ENCODE assay signal across 33 cellular contexts in the genomic region with DNA sequence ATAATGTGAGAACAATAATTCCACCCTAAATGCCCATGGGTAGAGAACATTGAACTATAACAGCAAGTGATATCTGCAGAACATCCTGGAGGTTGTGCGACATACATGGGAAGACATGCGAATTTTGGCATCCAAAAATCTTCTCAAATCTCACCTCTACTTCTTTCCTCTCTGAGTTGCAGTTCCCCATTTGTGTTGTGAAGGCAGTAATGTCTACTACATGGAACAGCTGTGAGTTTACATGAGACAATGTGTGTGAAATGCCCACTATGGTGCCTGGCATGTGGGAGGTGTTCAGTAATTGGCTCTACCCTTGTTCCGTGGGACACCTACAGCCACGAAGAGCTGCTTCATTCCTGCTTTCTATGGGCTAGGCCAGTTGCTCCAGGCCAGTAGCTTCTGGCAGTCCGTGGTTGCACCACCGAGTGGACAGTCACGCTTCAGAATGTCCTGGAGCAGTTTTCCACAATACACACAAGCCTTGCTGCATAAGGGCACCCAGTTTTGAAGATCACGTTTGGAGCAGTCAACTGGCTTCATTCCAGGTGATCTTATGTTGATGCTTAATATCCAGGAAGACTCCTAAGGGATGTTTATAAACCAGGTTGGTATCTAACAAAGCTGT.
"Had no signal": no experiment of that assay in that cellular context is flagged by ENCODE, and none has a peak within 500 bp of the region (broad histone marks: within the 10 kb centered on the region; RNA-seq: fewer than 3 reads in every experiment).

No MANE protein-coding gene starts in this region.

- H3K36me3 ChIP-seq: brain microvascular endothelial cell, cardiac muscle cell, Peyer's patch, SJSA1, WERI-Rb-1 had no signal

- H3K27me3 ChIP-seq: brain microvascular endothelial cell, cardiac muscle cell, Peyer's patch, SJSA1 had no signal

- DNase-seq: activated CD4-positive, alpha-beta memory T cell treated with anti-CD3 and anti-CD28 coated beads, Interleukin-2, amount 10 ng/mL, durations not matched to agents 7 days and 5 days; activated CD4-positive, alpha-beta T cell treated with anti-CD3 and anti-CD28 coated beads for 1 hour; activated CD4-positive, alpha-beta T cell treated with anti-CD3 and anti-CD28 coated beads for 48 hours; activated CD4-positive, CD25-positive, alpha-beta regulatory T cell; activated CD8-positive, alpha-beta memory T cell treated with anti-CD3 and anti-CD28 coated beads for 24 hours; activated CD8-positive, alpha-beta memory T cell treated with anti-CD3 and anti-CD28 coated beads, Interleukin-2, amount 10 ng/mL, durations not matched to agents 7 days and 5 days; activated CD8-positive, alpha-beta memory T cell treated with anti-CD3 and anti-CD28 coated beads, Interleukin-2, amount 50 U/mL, for 48 hours; activated effector memory CD4-positive, alpha-beta T cell treated with Interleukin-2 at 50 U/mL for 16 hours; activated naive CD4-positive, alpha-beta T cell treated with anti-CD3 and anti-CD28 coated beads, Interleukin-2, amount 10 ng/mL, durations not matched to agents 7 days and 5 days; activated naive CD8-positive, alpha-beta T cell treated with anti-CD3 and anti-CD28 coated beads, Interleukin-2, amount 50 U/mL, for 24 hours; activated T-cell treated with anti-CD3 and anti-CD28 coated beads, Interleukin-2, amount 50 U/mL, for 48 hours; anterior cingulate cortex; brain microvascular endothelial cell; Kasumi-1; KG1; NCI-H1092; NCI-H1436 treated with DMSO at 0.1 percent for 48 hours; NCI-H1694 treated with DMSO at 0.1 percent for 48 hours; NCI-H2029; NCI-H345; NCI-H524 treated with DMSO at 0.1 percent for 48 hours; PC-3; Peyer's patch; RPMI8226; SHP77 treated with DMSO at 0.1 percent for 48 hours; SK-N-SH; T-helper 17 cell; T-helper 9 cell had no signal

- H3K27me3 Mint-ChIP-seq: activated CD4-positive, alpha-beta memory T cell treated with anti-CD3 and anti-CD28 coated beads, Interleukin-2, amount 10 ng/mL, durations not matched to agents 7 days and 5 days; activated CD8-positive, alpha-beta memory T cell treated with anti-CD3 and anti-CD28 coated beads, Interleukin-2, amount 10 ng/mL, durations not matched to agents 7 days and 5 days; activated naive CD4-positive, alpha-beta T cell treated with anti-CD3 and anti-CD28 coated beads, Interleukin-2, amount 10 ng/mL, durations not matched to agents 7 days and 5 days; activated naive CD8-positive, alpha-beta T cell; activated naive CD8-positive, alpha-beta T cell treated with anti-CD3 and anti-CD28 coated beads, Interleukin-2, amount 50 U/mL, for 24 hours; central memory CD8-positive, alpha-beta T cell; T-helper 17 cell had no signal

- H3K4me1 ChIP-seq: Peyer's patch, SJSA1 had no signal

- ATAC-seq: activated CD8-positive, alpha-beta memory T cell treated with anti-CD3 and anti-CD28 coated beads, Interleukin-2, amount 10 ng/mL, durations not matched to agents 7 days and 5 days; activated naive CD8-positive, alpha-beta T cell treated with anti-CD3 and anti-CD28 coated beads, Interleukin-2, amount 50 U/mL, for 24 hours; PC-3; T-helper 17 cell had no signal

- H3K27ac ChIP-seq: brain microvascular endothelial cell, cardiac muscle cell, Peyer's patch, SJSA1, WERI-Rb-1 had no signal

- H3K4me3 Mint-ChIP-seq: activated CD4-positive, alpha-beta memory T cell treated with anti-CD3 and anti-CD28 coated beads, Interleukin-2, amount 10 ng/mL, durations not matched to agents 7 days and 5 days; activated CD8-positive, alpha-beta memory T cell treated with anti-CD3 and anti-CD28 coated beads, Interleukin-2, amount 10 ng/mL, durations not matched to agents 7 days and 5 days; activated naive CD4-positive, alpha-beta T cell treated with anti-CD3 and anti-CD28 coated beads, Interleukin-2, amount 10 ng/mL, durations not matched to agents 7 days and 5 days; activated naive CD8-positive, alpha-beta T cell; activated naive CD8-positive, alpha-beta T cell treated with anti-CD3 and anti-CD28 coated beads, Interleukin-2, amount 50 U/mL, for 24 hours; central memory CD8-positive, alpha-beta T cell; T-helper 17 cell had no signal

- H3K9me3 Mint-ChIP-seq: activated naive CD4-positive, alpha-beta T cell treated with anti-CD3 and anti-CD28 coated beads, Interleukin-2, amount 10 ng/mL, durations not matched to agents 7 days and 5 days; activated naive CD8-positive, alpha-beta T cell treated with anti-CD3 and anti-CD28 coated beads, Interleukin-2, amount 50 U/mL, for 24 hours had no signal

- H3K9me3 ChIP-seq: Peyer's patch, SJSA1, SK-N-SH had no signal

- H3K27ac Mint-ChIP-seq: activated CD4-positive, alpha-beta memory T cell treated with anti-CD3 and anti-CD28 coated beads, Interleukin-2, amount 10 ng/mL, durations not matched to agents 7 days and 5 days; activated CD8-positive, alpha-beta memory T cell treated with anti-CD3 and anti-CD28 coated beads, Interleukin-2, amount 10 ng/mL, durations not matched to agents 7 days and 5 days; activated naive CD4-positive, alpha-beta T cell treated with anti-CD3 and anti-CD28 coated beads, Interleukin-2, amount 10 ng/mL, durations not matched to agents 7 days and 5 days; activated naive CD8-positive, alpha-beta T cell; activated naive CD8-positive, alpha-beta T cell treated with anti-CD3 and anti-CD28 coated beads, Interleukin-2, amount 50 U/mL, for 24 hours; T-helper 17 cell had no signal

- H3K36me3 Mint-ChIP-seq: activated CD8-positive, alpha-beta memory T cell treated with anti-CD3 and anti-CD28 coated beads, Interleukin-2, amount 10 ng/mL, durations not matched to agents 7 days and 5 days; activated naive CD4-positive, alpha-beta T cell treated with anti-CD3 and anti-CD28 coated beads, Interleukin-2, amount 10 ng/mL, durations not matched to agents 7 days and 5 days; activated naive CD8-positive, alpha-beta T cell had no signal

- H3K4me3 ChIP-seq: cardiac muscle cell, Peyer's patch, SJSA1 had no signal

- H3K4me1 Mint-ChIP-seq: activated CD4-positive, alpha-beta memory T cell treated with anti-CD3 and anti-CD28 coated beads, Interleukin-2, amount 10 ng/mL, durations not matched to agents 7 days and 5 days; activated CD8-positive, alpha-beta memory T cell treated with anti-CD3 and anti-CD28 coated beads, Interleukin-2, amount 10 ng/mL, durations not matched to agents 7 days and 5 days; activated naive CD4-positive, alpha-beta T cell treated with anti-CD3 and anti-CD28 coated beads, Interleukin-2, amount 10 ng/mL, durations not matched to agents 7 days and 5 days; activated naive CD8-positive, alpha-beta T cell treated with anti-CD3 and anti-CD28 coated beads, Interleukin-2, amount 50 U/mL, for 24 hours; central memory CD8-positive, alpha-beta T cell; T-helper 17 cell had no signal
